In genomic region chr6:12751694-12752304, GRCh38 we compare ENCODE assay signal across 8 cellular contexts. TPM values are rescaled to one million over a fixed set of nuclear protein-coding genes. Genes with fewer than 3 reads are reported as not detected.
A peak's percentile ranks its signal among the peaks of the same experiment; 100 is the strongest.
DNase-seq lines count a peak whose midpoint lies in the region; ATAC-seq and TF ChIP-seq lines count a peak whose summit lies in the region.

No MANE protein-coding gene starts in this region.

- no peaks in the 10 kb centered on the region for H3K9me3 ChIP-seq in CD8-positive, alpha-beta T cell (ENCODE audit: low read length)

- peaks cover 8% of the 10 kb centered on the region for H3K4me1 Mint-ChIP-seq in CD8-positive, alpha-beta T cell (ENCODE audit: low read depth)
- H3K4me1 Mint-ChIP-seq in activated CD4-positive, alpha-beta memory T cell treated with anti-CD3 and anti-CD28 coated beads, Interleukin-2, amount 10 ng/mL, durations not matched to agents 7 days and 5 days, result no peaks in the 10 kb centered on the region
- no peaks in the 10 kb centered on the region for H3K4me1 Mint-ChIP-seq in activated T-helper 17 cell treated with anti-CD3 and anti-CD28 coated beads, Interleukin-2, amount 50 U/mL, for 72 hours

- no peaks in the 10 kb centered on the region for H3K4me1 ChIP-seq in CD8-positive, alpha-beta T cell (ENCODE audit: insufficient read depth, low read length)

- no peak for ATAC-seq in CD8-positive, alpha-beta T cell
- no peak for ATAC-seq in activated T-helper 17 cell treated with anti-CD3 and anti-CD28 coated beads, Interleukin-2, amount 50 U/mL, for 72 hours (replicated peaks)

- intact Hi-C loops in CD8-positive, alpha-beta T cell (cut with DNase I, micrococcal nuclease), result no loop called here

- no peak overlapping the region for H3K4me3 Mint-ChIP-seq in CD8-positive, alpha-beta T cell
- H3K4me3 Mint-ChIP-seq in activated CD4-positive, alpha-beta memory T cell treated with anti-CD3 and anti-CD28 coated beads, Interleukin-2, amount 10 ng/mL, durations not matched to agents 7 days and 5 days, result no peak overlapping the region
- H3K4me3 Mint-ChIP-seq in activated T-helper 17 cell treated with anti-CD3 and anti-CD28 coated beads, Interleukin-2, amount 50 U/mL, for 72 hours, result no peak overlapping the region

- H3K36me3 ChIP-seq in CD8-positive, alpha-beta T cell (ENCODE audit: insufficient read depth, low read length), result no peaks in the 10 kb centered on the region

- H3K36me3 Mint-ChIP-seq in CD8-positive, alpha-beta T cell, result no peaks in the 10 kb centered on the region
- H3K36me3 Mint-ChIP-seq in activated CD4-positive, alpha-beta memory T cell treated with anti-CD3 and anti-CD28 coated beads, Interleukin-2, amount 10 ng/mL, durations not matched to agents 7 days and 5 days (ENCODE audit: low read depth), result no peaks in the 10 kb centered on the region
- H3K36me3 Mint-ChIP-seq in activated T-helper 17 cell treated with anti-CD3 and anti-CD28 coated beads, Interleukin-2, amount 50 U/mL, for 72 hours (ENCODE audit: low read depth), result no peaks in the 10 kb centered on the region

- H3K27ac Mint-ChIP-seq in CD8-positive, alpha-beta T cell, result no peak overlapping the region
- no peak overlapping the region for H3K27ac Mint-ChIP-seq in activated CD4-positive, alpha-beta memory T cell treated with anti-CD3 and anti-CD28 coated beads, Interleukin-2, amount 10 ng/mL, durations not matched to agents 7 days and 5 days
- H3K27ac Mint-ChIP-seq in activated T-helper 17 cell treated with anti-CD3 and anti-CD28 coated beads, Interleukin-2, amount 50 U/mL, for 72 hours, result no peak overlapping the region

- peaks cover 40% of the 10 kb centered on the region for H3K27me3 Mint-ChIP-seq in CD8-positive, alpha-beta T cell (ENCODE audit: low read depth)
- peaks cover 18% of the 10 kb centered on the region for H3K27me3 Mint-ChIP-seq in activated CD4-positive, alpha-beta memory T cell treated with anti-CD3 and anti-CD28 coated beads, Interleukin-2, amount 10 ng/mL, durations not matched to agents 7 days and 5 days
- H3K27me3 Mint-ChIP-seq in activated T-helper 17 cell treated with anti-CD3 and anti-CD28 coated beads, Interleukin-2, amount 50 U/mL, for 72 hours, result peaks cover 50% of the 10 kb centered on the region

- H3K4me3 ChIP-seq in CD8-positive, alpha-beta T cell (ENCODE audit: low read depth, low read length), result no peak overlapping the region

- peaks cover 7% of the 10 kb centered on the region for H3K27me3 ChIP-seq in CD8-positive, alpha-beta T cell (ENCODE audit: insufficient read depth, low read length)

- peak in 4 of 7 experiments; percentile 3 to 23 (median 14) for DNase-seq in CD8-positive, alpha-beta T cell
- DNase-seq in HUDEP-2 (lab: John Stamatoyannopoulos, UW; ENCODE audit: unreplicated experiment in 76 of 76) (peak in 47 of 76 experiments; percentile 1 to 70 (median 30)), glomerular endothelial cell (ENCODE audit: extremely low read depth, low read depth, low spot score) (peak; percentile 12), smooth muscle cell of the brain vasculature (ENCODE audit: low read depth, low spot score) (peak; percentile 18), NCI-H128 (lab: John Stamatoyannopoulos, UW; ENCODE audit: unreplicated experiment) (no peak)
- peak; percentile 46 for DNase-seq in activated CD4-positive, alpha-beta memory T cell treated with anti-CD3 and anti-CD28 coated beads, Interleukin-2, amount 10 ng/mL, durations not matched to agents 7 days and 5 days
- DNase-seq in activated CD4-positive, CD25-positive, alpha-beta regulatory T cell (lab: John Stamatoyannopoulos, UW), result no peak

- no peak overlapping the region for H3K27ac ChIP-seq in CD8-positive, alpha-beta T cell (ENCODE audit: low read depth, low read length)

- H3K9me3 Mint-ChIP-seq in CD8-positive, alpha-beta T cell, result peaks cover 8% of the 10 kb centered on the region
- no peaks in the 10 kb centered on the region for H3K9me3 Mint-ChIP-seq in activated CD4-positive, alpha-beta memory T cell treated with anti-CD3 and anti-CD28 coated beads, Interleukin-2, amount 10 ng/mL, durations not matched to agents 7 days and 5 days
- peaks cover 16% of the 10 kb centered on the region for H3K9me3 Mint-ChIP-seq in activated T-helper 17 cell treated with anti-CD3 and anti-CD28 coated beads, Interleukin-2, amount 50 U/mL, for 72 hours

- TF ChIP-seq CTCF in CD8-positive, alpha-beta T cell (IDR thresholded peaks at IDR 0.05), result no peak

- CTCF ChIA-PET in CD8-positive, alpha-beta T cell (lab: Charles Lee), result no interaction called here
- CTCF ChIA-PET in activated CD4-positive, alpha-beta memory T cell treated with anti-CD3 and anti-CD28 coated beads, Interleukin-2, amount 10 ng/mL, durations not matched to agents 7 days and 5 days (lab: Charles Lee), result no interaction called here

- POLR2A ChIA-PET in CD8-positive, alpha-beta T cell (lab: Charles Lee), result no interaction called here
- POLR2A ChIA-PET in activated CD4-positive, alpha-beta memory T cell treated with anti-CD3 and anti-CD28 coated beads, Interleukin-2, amount 10 ng/mL, durations not matched to agents 7 days and 5 days (lab: Charles Lee), result no interaction called here

RNA-seq across cellular contexts. Expression of gene PHACTR1, which starts 35.2 kb away (rescaled TPM):
- 1 to 10 TPM; 1.6 to 2.2 TPM for total RNA-seq in CD8-positive, alpha-beta T cell
- total RNA-seq in activated CD4-positive, alpha-beta memory T cell treated with anti-CD3 and anti-CD28 coated beads, Interleukin-2, amount 10 ng/mL, durations not matched to agents 7 days and 5 days, result under 1 TPM; 0.33 to 0.53 TPM
- total RNA-seq in glomerular endothelial cell, result 17.0 and 22.8 TPM in 2 replicates
- 1 to 10 TPM in 1 of 2 donors, under 1 TPM in 1; 0.05 to 1.5 TPM for total RNA-seq in activated T-helper 17 cell treated with anti-CD3 and anti-CD28 coated beads, Interleukin-2, amount 50 U/mL, for 72 hours

Comparison
In these comparisons a context has a peak if more than half of its experiments do, and no peak if none do; other contexts are left out.
1. DNase-seq: peak in CD8-positive, alpha-beta T cell (4 of 7), HUDEP-2 (47 of 76), activated CD4-positive, alpha-beta memory T cell treated with anti-CD3 and anti-CD28 coated beads, Interleukin-2, amount 10 ng/mL, durations not matched to agents 7 days and 5 days (single experiment), glomerular endothelial cell (single experiment) and smooth muscle cell of the brain vasculature (single experiment); none in NCI-H128 (single experiment) and activated CD4-positive, CD25-positive, alpha-beta regulatory T cell (0 of 4).